In genomic region chr11:71091506-71092265, GRCh38 we compare ENCODE assay signal across 38 cellular contexts.
"Had no signal": no experiment of that assay in that cellular context is flagged by ENCODE, and none has a peak within 500 bp of the region (broad histone marks: within the 10 kb centered on the region; RNA-seq: fewer than 3 reads in every experiment).

No MANE protein-coding gene starts in this region.

- H3K9me3 Mint-ChIP-seq: activated naive CD4-positive, alpha-beta T cell treated with anti-CD3 and anti-CD28 coated beads for 36 hours; activated naive CD4-positive, alpha-beta T cell treated with anti-CD3 and anti-CD28 coated beads, Interleukin-2, amount 10 ng/mL, durations not matched to agents 7 days and 5 days; activated naive CD4-positive, alpha-beta T cell treated with anti-CD3 and anti-CD28 coated beads, Interleukin-2, amount 50 U/mL, for 24 hours; activated naive CD4-positive, alpha-beta T cell treated with anti-CD3 and anti-CD28 coated beads, Interleukin-2, amount 50 U/mL, for 72 hours; activated naive CD8-positive, alpha-beta T cell treated with anti-CD3 and anti-CD28 coated beads for 36 hours; activated naive CD8-positive, alpha-beta T cell treated with anti-CD3 and anti-CD28 coated beads, Interleukin-2, amount 10 ng/mL, durations not matched to agents 7 days and 5 days; activated naive CD8-positive, alpha-beta T cell treated with anti-CD3 and anti-CD28 coated beads, Interleukin-2, amount 50 U/mL, for 24 hours; activated T-cell treated with anti-CD3 and anti-CD28 coated beads, Interleukin-2, amount 50 U/mL, for 24 hours; activated T-cell treated with anti-CD3 and anti-CD28 coated beads, Interleukin-2, amount 50 U/mL, for 4 hours; activated T-cell treated with anti-CD3 and anti-CD28 coated beads, Interleukin-2, amount 50 U/mL, for 72 hours; activated T-helper 1 cell treated with anti-CD3 and anti-CD28 coated beads, Interleukin-12 subunit alpha, Interleukin-12 subunit beta, Interleukin-2, Interleukin-4 antibody, amounts not matched to agents 30 ng/mL and 10 ng/mL and 1 ng/mL, durations not matched to agents 14 hours and 24 hours and 36 hours; activated T-helper 17 cell treated with anti-CD3 and anti-CD28 coated beads, Interleukin-2, amount 50 U/mL, for 72 hours; activated T-helper 2 cell treated with anti-CD3 and anti-CD28 coated beads, Interferon-gamma antibody, Interleukin-2, Interleukin-4, amounts not matched to agents 10 μg/mL and 5 μg/mL and 100 μg/mL, durations not matched to agents 14 hours and 24 hours and 36 hours; central memory CD8-positive, alpha-beta T cell had no signal

- H3K4me3 Mint-ChIP-seq: activated naive CD4-positive, alpha-beta T cell treated with anti-CD3 and anti-CD28 coated beads for 36 hours; activated naive CD4-positive, alpha-beta T cell treated with anti-CD3 and anti-CD28 coated beads, Interleukin-2, amount 10 ng/mL, durations not matched to agents 7 days and 5 days; activated naive CD4-positive, alpha-beta T cell treated with anti-CD3 and anti-CD28 coated beads, Interleukin-2, amount 50 U/mL, for 24 hours; activated naive CD8-positive, alpha-beta T cell; activated naive CD8-positive, alpha-beta T cell treated with anti-CD3 and anti-CD28 coated beads for 36 hours; activated naive CD8-positive, alpha-beta T cell treated with anti-CD3 and anti-CD28 coated beads, Interleukin-2, amount 10 ng/mL, durations not matched to agents 7 days and 5 days; activated naive CD8-positive, alpha-beta T cell treated with anti-CD3 and anti-CD28 coated beads, Interleukin-2, amount 50 U/mL, for 24 hours; activated T-cell treated with anti-CD3 and anti-CD28 coated beads, Interleukin-2, amount 50 U/mL, for 24 hours; activated T-cell treated with anti-CD3 and anti-CD28 coated beads, Interleukin-2, amount 50 U/mL, for 4 hours; activated T-cell treated with anti-CD3 and anti-CD28 coated beads, Interleukin-2, amount 50 U/mL, for 72 hours; activated T-helper 1 cell treated with anti-CD3 and anti-CD28 coated beads, Interleukin-12 subunit alpha, Interleukin-12 subunit beta, Interleukin-2, Interleukin-4 antibody, amounts not matched to agents 30 ng/mL and 10 ng/mL and 1 ng/mL, durations not matched to agents 14 hours and 24 hours and 36 hours; activated T-helper 17 cell treated with anti-CD3 and anti-CD28 coated beads, Interleukin-2, amount 50 U/mL, for 72 hours; brain; central memory CD8-positive, alpha-beta T cell had no signal

- H3K27ac ChIP-seq: adrenal gland, ascending aorta, body of pancreas, brain microvascular endothelial cell, breast epithelium, cardiac muscle cell had no signal

- H3K9me3 ChIP-seq: adrenal gland, ascending aorta, body of pancreas, breast epithelium had no signal

- H3K36me3 ChIP-seq: adrenal gland, ascending aorta, brain microvascular endothelial cell, breast epithelium, cardiac muscle cell had no signal

- DNase-seq: activated effector memory CD4-positive, alpha-beta T cell treated with anti-CD3 and anti-CD28 coated beads, Interleukin-2, amount 50 U/mL, for 16 hours; activated effector memory CD4-positive, alpha-beta T cell treated with Interleukin-2 at 50 U/mL for 16 hours; activated gamma-delta T cell; activated gamma-delta T cell treated with Interleukin-2 at 50 U/mL for 16 hours; activated naive CD4-positive, alpha-beta T cell; activated naive CD4-positive, alpha-beta T cell treated with anti-CD3 and anti-CD28 coated beads for 36 hours; activated naive CD4-positive, alpha-beta T cell treated with anti-CD3 and anti-CD28 coated beads, Interleukin-2, amount 10 ng/mL, durations not matched to agents 7 days and 5 days; activated naive CD4-positive, alpha-beta T cell treated with anti-CD3 and anti-CD28 coated beads, Interleukin-2, amount 50 U/mL, for 16 hours; activated naive CD4-positive, alpha-beta T cell treated with Interleukin-2 at 50 U/mL for 16 hours; activated naive CD8-positive, alpha-beta T cell treated with anti-CD3 and anti-CD28 coated beads for 36 hours; activated naive CD8-positive, alpha-beta T cell treated with anti-CD3 and anti-CD28 coated beads, Interleukin-2, amount 10 ng/mL, durations not matched to agents 7 days and 5 days; activated naive CD8-positive, alpha-beta T cell treated with anti-CD3 and anti-CD28 coated beads, Interleukin-2, amount 50 U/mL, for 24 hours; activated T-cell treated with anti-CD3 and anti-CD28 coated beads, Interleukin-2, amount 50 U/mL, for 1 hour; activated T-cell treated with anti-CD3 and anti-CD28 coated beads, Interleukin-2, amount 50 U/mL, for 24 hours; activated T-cell treated with anti-CD3 and anti-CD28 coated beads, Interleukin-2, amount 50 U/mL, for 4 hours; activated T-cell treated with anti-CD3 and anti-CD28 coated beads, Interleukin-2, amount 50 U/mL, for 48 hours; activated T-cell treated with anti-CD3 and anti-CD28 coated beads, Interleukin-2, amount 50 U/mL, for 72 hours; adrenal gland; amniotic stem cell; amygdala; anterior cingulate cortex; aorta; body of pancreas; brain microvascular endothelial cell; caudate nucleus; central memory CD4-positive, alpha-beta T cell; cerebellar nuclear complex had no signal

- H3K4me1 ChIP-seq: adrenal gland, ascending aorta, body of pancreas, breast epithelium had no signal

- H3K27ac Mint-ChIP-seq: activated naive CD4-positive, alpha-beta T cell treated with anti-CD3 and anti-CD28 coated beads for 36 hours; activated naive CD4-positive, alpha-beta T cell treated with anti-CD3 and anti-CD28 coated beads, Interleukin-2, amount 10 ng/mL, durations not matched to agents 7 days and 5 days; activated naive CD4-positive, alpha-beta T cell treated with anti-CD3 and anti-CD28 coated beads, Interleukin-2, amount 50 U/mL, for 24 hours; activated naive CD4-positive, alpha-beta T cell treated with anti-CD3 and anti-CD28 coated beads, Interleukin-2, amount 50 U/mL, for 72 hours; activated naive CD8-positive, alpha-beta T cell; activated naive CD8-positive, alpha-beta T cell treated with anti-CD3 and anti-CD28 coated beads for 36 hours; activated naive CD8-positive, alpha-beta T cell treated with anti-CD3 and anti-CD28 coated beads, Interleukin-2, amount 10 ng/mL, durations not matched to agents 7 days and 5 days; activated naive CD8-positive, alpha-beta T cell treated with anti-CD3 and anti-CD28 coated beads, Interleukin-2, amount 50 U/mL, for 24 hours; activated T-cell treated with anti-CD3 and anti-CD28 coated beads, Interleukin-2, amount 50 U/mL, for 24 hours; activated T-cell treated with anti-CD3 and anti-CD28 coated beads, Interleukin-2, amount 50 U/mL, for 72 hours; activated T-helper 1 cell treated with anti-CD3 and anti-CD28 coated beads, Interleukin-12 subunit alpha, Interleukin-12 subunit beta, Interleukin-2, Interleukin-4 antibody, amounts not matched to agents 30 ng/mL and 10 ng/mL and 1 ng/mL, durations not matched to agents 14 hours and 24 hours and 36 hours; activated T-helper 17 cell treated with anti-CD3 and anti-CD28 coated beads, Interleukin-2, amount 50 U/mL, for 72 hours; activated T-helper 2 cell treated with anti-CD3 and anti-CD28 coated beads, Interferon-gamma antibody, Interleukin-2, Interleukin-4, amounts not matched to agents 10 μg/mL and 5 μg/mL and 100 μg/mL, durations not matched to agents 14 hours and 24 hours and 36 hours; brain had no signal

- ATAC-seq: activated naive CD4-positive, alpha-beta T cell treated with anti-CD3 and anti-CD28 coated beads, Interleukin-2, amount 50 U/mL, for 72 hours; activated naive CD8-positive, alpha-beta T cell treated with anti-CD3 and anti-CD28 coated beads, Interleukin-2, amount 50 U/mL, for 24 hours; activated T-cell treated with anti-CD3 and anti-CD28 coated beads, Interleukin-2, amount 50 U/mL, for 4 hours; activated T-cell treated with anti-CD3 and anti-CD28 coated beads, Interleukin-2, amount 50 U/mL, for 72 hours; activated T-helper 17 cell treated with anti-CD3 and anti-CD28 coated beads, Interleukin-2, amount 50 U/mL, for 72 hours; body of pancreas had no signal

- H3K4me1 Mint-ChIP-seq: activated naive CD4-positive, alpha-beta T cell treated with anti-CD3 and anti-CD28 coated beads, Interleukin-2, amount 10 ng/mL, durations not matched to agents 7 days and 5 days; activated naive CD4-positive, alpha-beta T cell treated with anti-CD3 and anti-CD28 coated beads, Interleukin-2, amount 50 U/mL, for 24 hours; activated naive CD8-positive, alpha-beta T cell treated with anti-CD3 and anti-CD28 coated beads for 36 hours; activated naive CD8-positive, alpha-beta T cell treated with anti-CD3 and anti-CD28 coated beads, Interleukin-2, amount 10 ng/mL, durations not matched to agents 7 days and 5 days; activated naive CD8-positive, alpha-beta T cell treated with anti-CD3 and anti-CD28 coated beads, Interleukin-2, amount 50 U/mL, for 24 hours; activated T-helper 17 cell treated with anti-CD3 and anti-CD28 coated beads, Interleukin-2, amount 50 U/mL, for 72 hours; central memory CD8-positive, alpha-beta T cell had no signal

- H3K27me3 ChIP-seq: adrenal gland, ascending aorta, body of pancreas, brain microvascular endothelial cell, breast epithelium, cardiac muscle cell had no signal

- H3K27me3 Mint-ChIP-seq: activated naive CD8-positive, alpha-beta T cell treated with anti-CD3 and anti-CD28 coated beads for 36 hours; activated naive CD8-positive, alpha-beta T cell treated with anti-CD3 and anti-CD28 coated beads, Interleukin-2, amount 10 ng/mL, durations not matched to agents 7 days and 5 days had no signal

- H3K4me3 ChIP-seq: adrenal gland, ascending aorta, body of pancreas, breast epithelium, cardiac muscle cell had no signal

- H3K36me3 Mint-ChIP-seq: activated naive CD4-positive, alpha-beta T cell treated with anti-CD3 and anti-CD28 coated beads, Interleukin-2, amount 10 ng/mL, durations not matched to agents 7 days and 5 days; activated naive CD4-positive, alpha-beta T cell treated with anti-CD3 and anti-CD28 coated beads, Interleukin-2, amount 50 U/mL, for 24 hours; activated naive CD4-positive, alpha-beta T cell treated with anti-CD3 and anti-CD28 coated beads, Interleukin-2, amount 50 U/mL, for 72 hours; activated naive CD8-positive, alpha-beta T cell; activated naive CD8-positive, alpha-beta T cell treated with anti-CD3 and anti-CD28 coated beads for 36 hours; activated naive CD8-positive, alpha-beta T cell treated with anti-CD3 and anti-CD28 coated beads, Interleukin-2, amount 10 ng/mL, durations not matched to agents 7 days and 5 days; brain had no signal
